13 cellular contexts compared by ENCODE assay signal in the genomic region with DNA sequence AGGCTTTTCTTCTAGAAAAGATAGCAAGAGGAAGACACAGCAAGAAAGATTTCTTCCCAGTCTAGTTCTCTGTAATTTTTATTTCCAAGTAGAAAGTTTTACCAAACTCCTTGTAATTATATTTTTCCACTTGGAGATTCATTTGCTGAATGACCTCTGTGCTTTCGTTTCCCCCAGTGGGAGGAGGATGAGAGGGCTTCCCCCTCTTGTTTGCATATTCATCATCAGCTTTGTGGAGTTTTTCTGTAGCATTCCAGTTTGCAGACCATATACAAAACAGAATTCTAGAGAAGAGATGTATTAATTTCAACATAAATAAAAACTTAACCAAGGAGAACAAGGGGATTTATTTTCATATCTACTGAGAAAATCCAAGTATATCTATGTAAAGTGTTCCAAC. TPM values are rescaled to one million over a fixed set of nuclear protein-coding genes. Genes with fewer than 3 reads are reported as not detected.
DNase-seq lines count a peak whose midpoint lies in the region; ATAC-seq, FAIRE-seq and TF ChIP-seq lines count a peak whose summit lies in the region.
"Had no signal": no experiment of that assay in that cellular context is flagged by ENCODE, and none has a peak within 500 bp of the region (broad histone marks: within the 10 kb centered on the region; RNA-seq: fewer than 3 reads in every experiment).

No MANE protein-coding gene starts in this region.

- FAIRE-seq in GM12891 (lab: Jason Lieb, UNC) (no peak), urothelium cell line (lab: Jason Lieb, UNC) (no peak)

- POLR2A ChIA-PET in WTC11 (lab: Charles Lee), result no interaction called here

- DNase-seq in GM12891 (ENCODE audit: insufficient read length, low spot score), result no peak
- no peak for DNase-seq in WTC11 (ENCODE audit: low spot score)
- no peak for DNase-seq in glutamatergic neuron
- no peak for DNase-seq in activated CD4-positive, alpha-beta T cell treated with anti-CD3 and anti-CD28 coated beads, Interleukin-2, amount 50 U/mL, for 48 hours
- DNase-seq in urothelium cell line (ENCODE audit: low spot score), result no peak
- DNase-seq: Calu3; CD8-positive, alpha-beta T cell; DMS53; DND-41; EL; GM23248 had no signal

- 0 out of 2 replicates have a peak overlapping the region, but pooled peaks have one; percentile 19 for H3K27ac Mint-ChIP-seq in WTC11
- peak overlapping the region; percentile 89 for H3K27ac Mint-ChIP-seq in glutamatergic neuron (ENCODE audit: unreplicated experiment)
- H3K27ac Mint-ChIP-seq: B cell; CD8-positive, alpha-beta T cell had no signal

- TF ChIP-seq CTCF in WTC11 (IDR thresholded peaks at IDR 0.05) (no peak), glutamatergic neuron (IDR thresholded peaks at IDR 0.05; ENCODE audit: partially characterized antibody, unreplicated experiment) (no peak)

- ATAC-seq in WTC11 (no peak), GM19397 (IDR thresholded peaks at IDR 0.05; ENCODE audit: unreplicated experiment) (no peak)
- ATAC-seq: CD8-positive, alpha-beta T cell had no signal

- H3K4me3 Mint-ChIP-seq in WTC11 (no peak overlapping the region), glutamatergic neuron (ENCODE audit: unreplicated experiment) (no peak overlapping the region)
- H3K4me3 Mint-ChIP-seq: B cell; CD8-positive, alpha-beta T cell had no signal

- peaks cover 14% of the 10 kb centered on the region for H3K4me1 Mint-ChIP-seq in WTC11
- peaks cover 15% of the 10 kb centered on the region for H3K4me1 Mint-ChIP-seq in glutamatergic neuron (ENCODE audit: low read depth, unreplicated experiment)

- TF ChIP-seq POLR2A in GM12891 (IDR thresholded peaks at IDR 0.05; ENCODE audit: low read depth, low read length), result no peak

- H3K36me3 Mint-ChIP-seq in WTC11, result peaks cover 17% of the 10 kb centered on the region
- H3K36me3 Mint-ChIP-seq in glutamatergic neuron (ENCODE audit: unreplicated experiment), result no peaks in the 10 kb centered on the region

- CTCF ChIA-PET in WTC11 (lab: Charles Lee), result no interaction called here

- H3K9me3 Mint-ChIP-seq in WTC11 (peaks cover 10% of the 10 kb centered on the region), glutamatergic neuron (ENCODE audit: unreplicated experiment) (peaks cover 4% of the 10 kb centered on the region)
- H3K9me3 Mint-ChIP-seq: CD8-positive, alpha-beta T cell had no signal

- no peaks in the 10 kb centered on the region for H3K27me3 Mint-ChIP-seq in WTC11 (ENCODE audit: low read depth)
- H3K27me3 Mint-ChIP-seq in glutamatergic neuron (ENCODE audit: unreplicated experiment), result no peaks in the 10 kb centered on the region
- H3K27me3 Mint-ChIP-seq: B cell had no signal

TF ChIP-seq in GM12891, 5 proteins besides CTCF, POLR2A, EP300 and RAD21:
- TF ChIP-seq PAX5 (IDR thresholded peaks at IDR 0.05; ENCODE audit: insufficient read depth, low read length, severe bottlenecking) (no peak), POU2F2 (IDR thresholded peaks at IDR 0.05; ENCODE audit: low read depth, low read length) (peak; percentile 66; the same call in 1 of the 2 replicates)

TF ChIP-seq in WTC11, 78 proteins besides CTCF, POLR2A, EP300 and RAD21 (continues in another document):
- no peak for TF ChIP-seq GTF2I (CRISPR knock-in tag; conservative IDR thresholded peaks at IDR 0.05)
- TF ChIP-seq NR1H2 (CRISPR knock-in tag; IDR thresholded peaks at IDR 0.05), result no peak
- TF ChIP-seq, protein P1, sequence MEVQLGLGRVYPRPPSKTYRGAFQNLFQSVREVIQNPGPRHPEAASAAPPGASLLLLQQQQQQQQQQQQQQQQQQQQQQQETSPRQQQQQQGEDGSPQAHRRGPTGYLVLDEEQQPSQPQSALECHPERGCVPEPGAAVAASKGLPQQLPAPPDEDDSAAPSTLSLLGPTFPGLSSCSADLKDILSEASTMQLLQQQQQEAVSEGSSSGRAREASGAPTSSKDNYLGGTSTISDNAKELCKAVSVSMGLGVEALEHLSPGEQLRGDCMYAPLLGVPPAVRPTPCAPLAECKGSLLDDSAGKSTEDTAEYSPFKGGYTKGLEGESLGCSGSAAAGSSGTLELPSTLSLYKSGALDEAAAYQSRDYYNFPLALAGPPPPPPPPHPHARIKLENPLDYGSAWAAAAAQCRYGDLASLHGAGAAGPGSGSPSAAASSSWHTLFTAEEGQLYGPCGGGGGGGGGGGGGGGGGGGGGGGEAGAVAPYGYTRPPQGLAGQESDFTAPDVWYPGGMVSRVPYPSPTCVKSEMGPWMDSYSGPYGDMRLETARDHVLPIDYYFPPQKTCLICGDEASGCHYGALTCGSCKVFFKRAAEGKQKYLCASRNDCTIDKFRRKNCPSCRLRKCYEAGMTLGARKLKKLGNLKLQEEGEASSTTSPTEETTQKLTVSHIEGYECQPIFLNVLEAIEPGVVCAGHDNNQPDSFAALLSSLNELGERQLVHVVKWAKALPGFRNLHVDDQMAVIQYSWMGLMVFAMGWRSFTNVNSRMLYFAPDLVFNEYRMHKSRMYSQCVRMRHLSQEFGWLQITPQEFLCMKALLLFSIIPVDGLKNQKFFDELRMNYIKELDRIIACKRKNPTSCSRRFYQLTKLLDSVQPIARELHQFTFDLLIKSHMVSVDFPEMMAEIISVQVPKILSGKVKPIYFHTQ (CRISPR knock-in tag; IDR thresholded peaks at IDR 0.05), result no peak
- no peak for TF ChIP-seq ATF2 (CRISPR knock-in tag; IDR thresholded peaks at IDR 0.05; ENCODE audit: borderline replicate concordance, low read depth)
- TF ChIP-seq ETV6 (CRISPR knock-in tag; IDR thresholded peaks at IDR 0.05), result no peak
- TF ChIP-seq, protein P2, sequence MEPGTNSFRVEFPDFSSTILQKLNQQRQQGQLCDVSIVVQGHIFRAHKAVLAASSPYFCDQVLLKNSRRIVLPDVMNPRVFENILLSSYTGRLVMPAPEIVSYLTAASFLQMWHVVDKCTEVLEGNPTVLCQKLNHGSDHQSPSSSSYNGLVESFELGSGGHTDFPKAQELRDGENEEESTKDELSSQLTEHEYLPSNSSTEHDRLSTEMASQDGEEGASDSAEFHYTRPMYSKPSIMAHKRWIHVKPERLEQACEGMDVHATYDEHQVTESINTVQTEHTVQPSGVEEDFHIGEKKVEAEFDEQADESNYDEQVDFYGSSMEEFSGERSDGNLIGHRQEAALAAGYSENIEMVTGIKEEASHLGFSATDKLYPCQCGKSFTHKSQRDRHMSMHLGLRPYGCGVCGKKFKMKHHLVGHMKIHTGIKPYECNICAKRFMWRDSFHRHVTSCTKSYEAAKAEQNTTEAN (CRISPR knock-in tag; IDR thresholded peaks at IDR 0.05), result no peak
- no peak for TF ChIP-seq ZNF121 (CRISPR knock-in tag; IDR thresholded peaks at IDR 0.05)
- no peak for TF ChIP-seq NFE2L1 (CRISPR knock-in tag; IDR thresholded peaks at IDR 0.05)
- TF ChIP-seq ERG (CRISPR knock-in tag; IDR thresholded peaks at IDR 0.05), result no peak
- TF ChIP-seq ZNF512 (CRISPR knock-in tag; IDR thresholded peaks at IDR 0.05; ENCODE audit: borderline replicate concordance), result no peak
- TF ChIP-seq CREB1 (CRISPR knock-in tag; IDR thresholded peaks at IDR 0.05), result no peak
- TF ChIP-seq ZNF396 (CRISPR knock-in tag; IDR thresholded peaks at IDR 0.05; ENCODE audit: borderline replicate concordance), result no peak

RNA-seq across cellular contexts. Expression of gene RMDN2, which starts 51.3 kb away (rescaled TPM):
- 10.3 TPM for polyA plus RNA-seq in GM12891 (2012; ENCODE audit: low read depth, missing spikeins)
- total RNA-seq in WTC11 (2021), result 3.0 to 4.3 TPM (median 3.5 TPM) in 3 replicates
- 5.5 TPM for total RNA-seq in glutamatergic neuron (ENCODE audit: unreplicated experiment)
